Comparison of ENCODE assay signal across 1 cellular context in genomic region chr5:55712023-55712859, GRCh38.
TF ChIP-seq lines count a peak whose summit lies in the region.

TSS of gene SLC38A9 (minus strand) at chr5:55712324. CDS start at chr5:55697958, 14,366 bp downstream.

TF ChIP-seq in K562, 482 proteins besides CTCF, POLR2A, EP300 and RAD21 (continued from another document and continues in another):
- TF ChIP-seq ZNF592 (IDR thresholded peaks at IDR 0.05) (peak; percentile 19; the same call in 1 of the 2 replicates), ZNF280B (CRISPR knock-in tag; IDR thresholded peaks at IDR 0.05) (no peak), ILF3 (IDR thresholded peaks at IDR 0.05; ENCODE audit: borderline replicate concordance) (no peak), XRCC4 (IDR thresholded peaks at IDR 0.05; ENCODE audit: extremely low read depth, insufficient read depth, insufficient read length) (no peak), POLR2AphosphoS5 (IDR thresholded peaks at IDR 0.05; ENCODE audit: control insufficient read depth, insufficient read depth, low read depth, low read length) (peak; percentile 58; the same call in 1 of the 2 replicates), CXXC5 (CRISPR knock-in tag; IDR thresholded peaks at IDR 0.05) (peak; percentile 84), ZNF274 (IDR thresholded peaks at IDR 0.05; ENCODE audit: borderline replicate concordance, low read depth, low read length) (no peak), ZBTB40 (IDR thresholded peaks at IDR 0.05) (peak; percentile 82), ZBTB40 (CRISPR knock-in tag; IDR thresholded peaks at IDR 0.05) (no peak), PHF8 (IDR thresholded peaks at IDR 0.05; ENCODE audit: borderline replicate concordance, low read length) (peak; percentile 88), MTA2 (IDR thresholded peaks at IDR 0.05; ENCODE audit: low read depth) (no peak), CHD2 (IDR thresholded peaks at IDR 0.05; ENCODE audit: low read depth, low read length) (0 out of 2 replicates have a peak, but pooled peaks have one; percentile 14), ELF4 (CRISPR knock-in tag; IDR thresholded peaks at IDR 0.05) (0 out of 2 replicates have a peak, but pooled peaks have one; percentile 26), E2F6 (IDR thresholded peaks at IDR 0.05; ENCODE audit: borderline replicate concordance in 1 of 2, extremely low read depth in 1 of 2, insufficient read depth in 1 of 2, insufficient read length in 1 of 2, low read depth in 1 of 2, low read length in 1 of 2, poor library complexity in 1 of 2, severe bottlenecking in 1 of 2) (peak; percentile 17 to 82), MAFG (tag; conservative IDR thresholded peaks at IDR 0.05) (peak; percentile 79), CHD4 (IDR thresholded peaks at IDR 0.05; ENCODE audit: insufficient read depth, insufficient replicate concordance, low read depth, low read length, poor library complexity, severe bottlenecking) (no peak), CREBBP (IDR thresholded peaks at IDR 0.05; ENCODE audit: low read depth, low read length) (no peak), POLR2B (IDR thresholded peaks at IDR 0.05; ENCODE audit: low read depth, partially characterized antibody) (peak; percentile 76), L3MBTL2 (IDR thresholded peaks at IDR 0.05) (peak; percentile 93), ZNF212 (CRISPR knock-in tag; IDR thresholded peaks at IDR 0.05) (no peak), TFAP4 (CRISPR knock-in tag; IDR thresholded peaks at IDR 0.05; ENCODE audit: borderline replicate concordance) (peak; percentile 89), GABPA (tag; conservative IDR thresholded peaks at IDR 0.05; ENCODE audit: low read depth) (peak; percentile 92), SREBF2 (CRISPR knock-in tag; IDR thresholded peaks at IDR 0.05) (no peak), ZNF316 (IDR thresholded peaks at IDR 0.05) (peak; percentile 93), YY1 (IDR thresholded peaks at IDR 0.05; ENCODE audit: borderline replicate concordance in 1 of 3, control insufficient read depth in 1 of 3, extremely low read depth in 1 of 3, insufficient read depth in 3 of 3, insufficient read length in 1 of 3, insufficient replicate concordance in 2 of 3, low read depth in 1 of 3, low read length in 2 of 3) (peak in 2 of 3 experiments; percentile 32 to 60), PHF20 (IDR thresholded peaks at IDR 0.05; ENCODE audit: partially characterized antibody) (peak; percentile 54), USF2 (CRISPR knock-in tag; IDR thresholded peaks at IDR 0.05) (no peak), SUPT5H (IDR thresholded peaks at IDR 0.05) (peak; percentile 78), HNRNPL (IDR thresholded peaks at IDR 0.05; ENCODE audit: low read depth, low read length) (0 out of 2 replicates have a peak, but pooled peaks have one; percentile 54), GMEB1 (CRISPR knock-in tag; IDR thresholded peaks at IDR 0.05) (0 out of 2 replicates have a peak, but pooled peaks have one; percentile 22), ZBTB8A (IDR thresholded peaks at IDR 0.05; ENCODE audit: partially characterized antibody) (no peak), BHLHE40 (IDR thresholded peaks at IDR 0.05; ENCODE audit: low read length) (no peak), ZFP1 (CRISPR knock-in tag; IDR thresholded peaks at IDR 0.05) (no peak), RCOR1 (IDR thresholded peaks at IDR 0.05; ENCODE audit: borderline replicate concordance in 1 of 2, low read depth in 2 of 2, low read length in 2 of 2) (peak in 1 of 2 experiments; percentile 43; a peak in 1 of 4 replicates), GATAD2B (IDR thresholded peaks at IDR 0.05; ENCODE audit: borderline replicate concordance) (no peak), HLTF (IDR thresholded peaks at IDR 0.05) (no peak), MEIS2 (IDR thresholded peaks at IDR 0.05; ENCODE audit: partially characterized antibody) (peak; percentile 47)
